Comparison of ENCODE assay signal across 7 cellular contexts in the genomic region with DNA sequence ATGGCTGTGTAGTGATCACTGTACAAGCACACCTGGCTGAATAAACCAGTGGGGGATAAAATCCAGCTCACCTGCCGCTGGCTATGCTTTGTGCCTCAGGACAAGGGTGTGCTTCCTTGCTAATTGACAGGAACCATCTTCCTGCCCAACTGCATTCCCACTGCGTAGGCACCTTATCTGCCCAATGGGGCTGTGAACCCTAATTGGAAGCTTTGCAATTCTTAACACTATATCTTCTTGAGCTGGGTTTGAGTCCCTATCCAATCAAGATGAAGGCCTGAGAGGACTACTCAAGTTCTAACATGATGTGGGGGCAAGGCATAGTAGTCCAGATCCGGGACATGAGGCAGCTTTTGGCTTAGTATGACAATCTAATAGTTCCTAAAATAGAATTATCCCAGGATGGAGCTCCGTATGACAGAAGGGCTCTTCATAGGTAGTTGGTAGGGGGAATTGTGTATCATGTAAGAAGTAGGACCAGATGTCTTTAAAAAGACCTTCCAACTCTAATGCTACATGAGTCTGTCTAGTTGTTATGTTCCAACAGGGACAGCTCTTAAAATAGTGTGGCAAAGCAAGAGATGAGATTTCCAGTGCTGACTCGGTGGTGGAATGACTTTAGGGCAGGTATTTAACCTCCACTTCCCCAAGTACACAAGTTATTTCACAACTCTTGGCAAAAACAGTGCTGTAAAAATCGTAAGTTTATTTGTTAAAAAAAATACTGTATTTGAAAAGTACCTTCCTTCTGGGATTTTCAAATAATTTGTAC. TPM values are rescaled to one million over a fixed set of nuclear protein-coding genes. Genes with fewer than 3 reads are reported as not detected.
DNase-seq lines count a peak whose midpoint lies in the region; ATAC-seq and TF ChIP-seq lines count a peak whose summit lies in the region.
"Had no signal": no experiment of that assay in that cellular context is flagged by ENCODE, and none has a peak within 500 bp of the region (broad histone marks: within the 10 kb centered on the region; RNA-seq: fewer than 3 reads in every experiment).

No MANE protein-coding gene starts in this region.

- no peaks in the 10 kb centered on the region for H3K9me3 ChIP-seq in mammary epithelial cell (replicated peaks; ENCODE audit: insufficient read depth, low read length)
- H3K9me3 ChIP-seq in osteoblast (ENCODE audit: low read depth, low read length), result no peaks in the 10 kb centered on the region

- CTCF ChIA-PET in mammary epithelial cell (lab: Charles Lee; ENCODE audit: low non-redundant PET), result no interaction called here

- H3K4me1 ChIP-seq in mammary epithelial cell (ENCODE audit: insufficient read depth, low read length), result peaks cover 22% of the 10 kb centered on the region
- H3K4me1 ChIP-seq in osteoblast (ENCODE audit: insufficient read depth, low read length), result peaks cover 42% of the 10 kb centered on the region

- in situ Hi-C loops in mammary epithelial cell (cut with MboI; ENCODE audit: low sequenced_read_pairs in 2 of 2), result no loop called here

- DNase-seq in H7 (peak; percentile 30), mammary epithelial cell (no peak), osteoblast (ENCODE audit: insufficient read length, low spot score, missing footprints) (peak; percentile 59), NCI-H524 treated with DMSO at 0.1 percent for 48 hours (lab: John Stamatoyannopoulos, UW) (no peak)
- no peak for DNase-seq in stimulated activated CD4-positive, alpha-beta T cell treated with anti-CD3 and anti-CD28 coated beads, Interleukin-2, amount 100 ng/mL, for 24 hours
- DNase-seq: NCI-H774 had no signal

- no peak overlapping the region for H3K9ac ChIP-seq in mammary epithelial cell (ENCODE audit: insufficient read depth, low read length)

- dilution Hi-C loops in mammary epithelial cell (cut with HindIII; ENCODE audit: low sequenced_read_pairs), result loop anchor here (5.0 kb wide), 1 partner anchor 103 kb away; no protein-coding TSS in a partner anchor

- ATAC-seq in HG02852 (IDR thresholded peaks at IDR 0.05; ENCODE audit: unreplicated experiment), result no peak

- intact Hi-C loops in mammary epithelial cell (cut with micrococcal nuclease), result loop anchor here (5.0 kb wide), 1 partner anchor 252 kb away; the partner anchor contains the start of genes ELMOD3 and RETSAT

- TF ChIP-seq CTCF in mammary epithelial cell (conservative IDR thresholded peaks at IDR 0.05 in 1 of 2, IDR thresholded peaks at IDR 0.05 in 1 of 2; ENCODE audit: extremely low read depth in 1 of 2, insufficient read depth in 1 of 2, low read depth in 1 of 2, low read length in 2 of 2) (no peak), osteoblast (IDR thresholded peaks at IDR 0.05; ENCODE audit: extremely low read depth, low read depth, low read length) (no peak)

- H3K36me3 ChIP-seq in H7 (replicated peaks; ENCODE audit: control insufficient read depth, insufficient read depth, low read length), result peaks cover 7% of the 10 kb centered on the region
- no peaks in the 10 kb centered on the region for H3K36me3 ChIP-seq in mammary epithelial cell (ENCODE audit: insufficient read depth, low read length)
- H3K36me3 ChIP-seq in osteoblast (ENCODE audit: insufficient read depth, low read length), result peaks cover 26% of the 10 kb centered on the region

- no TSS peak for BruUV-seq in mammary epithelial cell (replicated peaks; lab: Mats Ljungman, UMichigan)

- no peak overlapping the region for H3K27ac ChIP-seq in mammary epithelial cell (ENCODE audit: insufficient read depth, low read depth, low read length)
- H3K27ac ChIP-seq in osteoblast (ENCODE audit: low read depth, low read length), result peak overlapping the region; percentile 80

- peaks cover 25% of the 10 kb centered on the region for H3K79me2 ChIP-seq in mammary epithelial cell (ENCODE audit: insufficient read depth, low read length)
- H3K79me2 ChIP-seq in osteoblast (ENCODE audit: insufficient read depth, low read length), result peaks cover 47% of the 10 kb centered on the region

- H2AFZ ChIP-seq in mammary epithelial cell (ENCODE audit: low read depth, low read length) (no peak overlapping the region), osteoblast (ENCODE audit: low read length) (no peak overlapping the region)

- H3K27me3 ChIP-seq in H7 (ENCODE audit: control insufficient read depth, insufficient read depth, low read length) (no peaks in the 10 kb centered on the region), mammary epithelial cell (ENCODE audit: insufficient read depth, low read length) (no peaks in the 10 kb centered on the region), osteoblast (ENCODE audit: insufficient read depth, low read length) (no peaks in the 10 kb centered on the region)

- H3K4me3 ChIP-seq in H7 (ENCODE audit: insufficient read depth, low read depth, low read length), result no peak overlapping the region
- H3K4me3 ChIP-seq in mammary epithelial cell (replicated peaks in 1 of 3; ENCODE audit: insufficient read depth in 1 of 3, low read depth in 2 of 3, low read length in 3 of 3), result no peak overlapping the region
- H3K4me3 ChIP-seq in osteoblast (ENCODE audit: insufficient read depth, low read length), result peak overlapping the region; percentile 20

- H4K20me1 ChIP-seq in mammary epithelial cell (ENCODE audit: insufficient read depth, low read length) (no peaks in the 10 kb centered on the region), osteoblast (ENCODE audit: insufficient read depth, low read length) (peaks cover 4% of the 10 kb centered on the region)

- 10% methylated on average over 6 of the region's 6 CpGs for WGBS in mammary epithelial cell (ENCODE audit: low coverage, missing lambda C conversion rate)

- H3K4me2 ChIP-seq in mammary epithelial cell (ENCODE audit: insufficient read depth, low read depth, low read length) (peak overlapping the region; percentile 46), osteoblast (ENCODE audit: insufficient read depth, low read length) (peak overlapping the region; percentile 73)

RNA-seq across cellular contexts. Expression of gene TMEM150A, which starts 2.3 kb away (rescaled TPM):
- 15.7 and 17.9 TPM in 2 replicates for total RNA-seq in H7 (2014; rRNA removed; shearing (Covaris generic))
- total RNA-seq in mammary epithelial cell (10 to 100 TPM; 12.5 to 14.2 TPM), osteoblast (17.7 and 20.6 TPM in 2 replicates)
- polyA plus RNA-seq in mammary epithelial cell, result 11.4 TPM
- polyA minus RNA-seq in mammary epithelial cell, result 19.7 TPM

RNA-seq across cellular contexts. Expression of gene C2orf68, which starts 7.1 kb away (rescaled TPM):
- total RNA-seq in H7 (2014; rRNA removed; shearing (Covaris generic)), result 69.8 and 84.4 TPM in 2 replicates
- total RNA-seq in mammary epithelial cell (10 to 100 TPM; 10.8 to 21.9 TPM), osteoblast (23.9 and 30.9 TPM in 2 replicates)
- 7.0 TPM for polyA plus RNA-seq in mammary epithelial cell
- 48.4 TPM for polyA minus RNA-seq in mammary epithelial cell

RNA-seq across cellular contexts. Expression of gene RNF181, which starts 9.2 kb away (rescaled TPM):
- 159 and 201 TPM in 2 replicates for total RNA-seq in H7 (2014; rRNA removed; shearing (Covaris generic))
- total RNA-seq in mammary epithelial cell (100 to 1,000 TPM; 101 to 109 TPM), osteoblast (124 and 146 TPM in 2 replicates)
- polyA plus RNA-seq in mammary epithelial cell, result 269 TPM
- 193 TPM for polyA minus RNA-seq in mammary epithelial cell

RNA-seq across cellular contexts. Expression of gene USP39, which starts 11.2 kb away (rescaled TPM):
- total RNA-seq in H7 (2014; rRNA removed; shearing (Covaris generic)), result 98.6 and 103 TPM in 2 replicates
- total RNA-seq in mammary epithelial cell (10 to 100 TPM; 31.2 to 53.3 TPM), osteoblast (34.8 and 36.9 TPM in 2 replicates)
- 56.3 TPM for polyA plus RNA-seq in mammary epithelial cell
- 50.5 TPM for polyA minus RNA-seq in mammary epithelial cell

RNA-seq across cellular contexts. Expression of gene VAMP5, which starts 20.5 kb away (rescaled TPM):
- 1.00 and 1.4 TPM in 2 replicates for total RNA-seq in H7 (2014; rRNA removed; shearing (Covaris generic))
- 1 to 10 TPM; 2.2 to 7.3 TPM for total RNA-seq in mammary epithelial cell
- 6.0 TPM for polyA plus RNA-seq in mammary epithelial cell
- 10.2 TPM for polyA minus RNA-seq in mammary epithelial cell
- total RNA-seq in osteoblast, result 21.8 and 27.1 TPM in 2 replicates

Comparison
In these comparisons a context has a peak if more than half of its experiments do, and no peak if none do; other contexts are left out.
1. DNase-seq: peak in H7 (single experiment) and osteoblast (single experiment); none in mammary epithelial cell (single experiment), NCI-H524 treated with DMSO at 0.1 percent for 48 hours (single experiment) and stimulated activated CD4-positive, alpha-beta T cell treated with anti-CD3 and anti-CD28 coated beads, Interleukin-2, amount 100 ng/mL, for 24 hours (0 of 2).